Comparison of ENCODE assay signal across 22 cellular contexts in genomic region chr6:16822529-16822928, GRCh38.
"Had no signal": no experiment of that assay in that cellular context is flagged by ENCODE, and none has a peak within 500 bp of the region (broad histone marks: within the 10 kb centered on the region; RNA-seq: fewer than 3 reads in every experiment).

No MANE protein-coding gene starts in this region.

- ATAC-seq: left cardiac atrium, right cardiac atrium had no signal

- H3K27ac Mint-ChIP-seq: immature natural killer cell, nephron, progenitor cell of endocrine pancreas had no signal

- H3K4me3 Mint-ChIP-seq: immature natural killer cell, naive B cell, nephron had no signal

- H3K27ac ChIP-seq: epithelial cell of prostate, esophagus muscularis mucosa, left ventricle myocardium inferior, pancreas, suprapubic skin, thyroid gland, upper lobe of left lung, uterus had no signal

- H3K9me3 Mint-ChIP-seq: nephron had no signal

- H3K36me3 ChIP-seq: esophagus muscularis mucosa, left ventricle myocardium inferior, pancreas, suprapubic skin, thyroid gland, upper lobe of left lung, uterus had no signal

- H3K9me3 ChIP-seq: esophagus muscularis mucosa, left ventricle myocardium inferior, pancreas, suprapubic skin, thyroid gland, upper lobe of left lung, uterus had no signal

- H3K4me1 ChIP-seq: esophagus muscularis mucosa, left ventricle myocardium inferior, suprapubic skin, thyroid gland, upper lobe of left lung, uterus had no signal

- H3K4me3 ChIP-seq: esophagus muscularis mucosa, left ventricle myocardium inferior, lung, pancreas, smooth muscle cell, suprapubic skin, thyroid gland, upper lobe of left lung, uterus had no signal

- H3K27me3 ChIP-seq: esophagus muscularis mucosa, pancreas, suprapubic skin, thyroid gland, upper lobe of left lung, uterus had no signal

- H3K36me3 Mint-ChIP-seq: immature natural killer cell, naive B cell had no signal

- H3K4me2 ChIP-seq: smooth muscle cell had no signal

- DNase-seq: effector memory CD4-positive, alpha-beta T cell; immature natural killer cell; kidney; left cardiac atrium; left ventricle myocardium inferior; naive B cell; occipital lobe; right cardiac atrium; stimulated activated CD4-positive, alpha-beta T cell treated with anti-CD3 and anti-CD28 coated beads, Interleukin-2, amount 100 ng/mL, for 48 hours; stimulated activated naive CD4-positive, alpha-beta T cell treated with Interleukin-2 at 50 U/mL for 16 hours; thyroid gland; upper lobe of left lung; uterus had no signal

- FAIRE-seq: endometrium, kidney, pancreas had no signal

- H3K4me1 Mint-ChIP-seq: nephron had no signal
